Comparison of ENCODE assay signal across 8 cellular contexts in the genomic region with DNA sequence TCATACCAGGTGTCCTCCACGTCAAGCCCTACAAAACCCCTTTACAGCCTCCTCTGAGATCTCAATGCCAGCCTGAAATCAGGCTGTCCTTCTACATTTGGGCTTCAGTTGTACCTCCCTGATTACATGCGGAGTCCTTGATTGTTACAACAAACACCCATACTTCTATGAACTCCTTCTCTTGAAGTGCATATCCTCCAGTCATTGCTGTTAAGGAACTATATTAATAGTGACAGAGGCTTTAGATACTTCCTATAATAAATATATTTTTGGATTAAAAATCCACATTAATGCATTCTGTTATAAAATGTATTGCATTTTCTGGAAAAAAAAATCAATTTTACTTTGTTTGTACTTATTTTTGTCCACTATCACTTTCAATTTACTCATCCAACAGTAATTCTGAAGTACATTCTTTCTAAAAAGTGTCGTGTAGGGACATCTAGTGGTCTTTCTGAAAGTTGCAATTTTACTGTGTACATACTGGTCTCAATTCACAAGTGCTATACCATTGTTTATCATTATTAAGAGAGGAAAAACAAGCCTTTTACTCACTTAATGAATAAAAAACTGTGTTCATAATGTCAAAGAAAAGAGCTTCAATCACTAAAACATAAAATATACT.
DNase-seq lines count a peak whose midpoint lies in the region; ATAC-seq and TF ChIP-seq lines count a peak whose summit lies in the region.

No MANE protein-coding gene starts in this region.

- no peak for ATAC-seq in CD4-positive, CD25-positive, alpha-beta regulatory T cell (ENCODE audit: low read depth in 2 of 2)
- ATAC-seq in GM18861 (IDR thresholded peaks at IDR 0.05; ENCODE audit: unreplicated experiment): peak; percentile 96
- peak; percentile 96 for ATAC-seq in HG03025 (IDR thresholded peaks at IDR 0.05; ENCODE audit: low FRiP score, unreplicated experiment)
- ATAC-seq in left cardiac atrium: peak; percentile 55 to 61
- peak; percentile 70 for ATAC-seq in stimulated activated effector memory CD8-positive, alpha-beta T cell treated with anti-CD3 and anti-CD28 coated beads, Interleukin-12 subunit alpha, Interleukin-12 subunit beta, amount 100 ng/mL, for 72 hours

- no peaks in the 10 kb centered on the region for H3K27me3 ChIP-seq in CD4-positive, CD25-positive, alpha-beta regulatory T cell (ENCODE audit: control insufficient read depth, insufficient read depth, low read length)

- no peaks in the 10 kb centered on the region for H3K27me3 Mint-ChIP-seq in CD4-positive, CD25-positive, alpha-beta regulatory T cell

- H3K9me3 ChIP-seq in CD4-positive, CD25-positive, alpha-beta regulatory T cell (ENCODE audit: control insufficient read depth in 2 of 2, low read length in 2 of 2): no peaks in the 10 kb centered on the region

- intact Hi-C loops in left cardiac atrium (cut with DNase I): loop anchor here (5.0 kb wide), 1 partner anchor 98 kb away; no protein-coding TSS in a partner anchor

- H3K4me3 Mint-ChIP-seq in CD4-positive, CD25-positive, alpha-beta regulatory T cell: no peak overlapping the region
- no peak overlapping the region for H3K4me3 Mint-ChIP-seq in stimulated activated effector memory CD8-positive, alpha-beta T cell treated with anti-CD3 and anti-CD28 coated beads, Interleukin-12 subunit alpha, Interleukin-12 subunit beta, amount 100 ng/mL, for 72 hours

- H3K4me3 ChIP-seq in CD4-positive, CD25-positive, alpha-beta regulatory T cell (ENCODE audit: low read depth, low read length): no peak overlapping the region

- peak; percentile 73 for TF ChIP-seq CTCF in VCaP (conservative IDR thresholded peaks at IDR 0.05)

- DNase-seq in CD4-positive, CD25-positive, alpha-beta regulatory T cell: peak in 2 of 3 donors; percentile 4 to 54
- peak; percentile 99 for DNase-seq in NCI-H146 treated with DMSO at 0.1 percent for 48 hours (lab: John Stamatoyannopoulos, UW; ENCODE audit: unreplicated experiment)
- no peak for DNase-seq in left cardiac atrium
- DNase-seq in stimulated activated effector memory CD8-positive, alpha-beta T cell treated with anti-CD3 and anti-CD28 coated beads, Interleukin-12 subunit alpha, Interleukin-12 subunit beta, amount 100 ng/mL, for 72 hours (ENCODE audit: low spot score in 2 of 2): no peak
- DNase-seq in activated T-cell treated with anti-CD3 and anti-CD28 coated beads, Interleukin-2, amount 50 U/mL, for 1 hour: no peak

- no peaks in the 10 kb centered on the region for H3K4me1 Mint-ChIP-seq in CD4-positive, CD25-positive, alpha-beta regulatory T cell
- H3K4me1 Mint-ChIP-seq in stimulated activated effector memory CD8-positive, alpha-beta T cell treated with anti-CD3 and anti-CD28 coated beads, Interleukin-12 subunit alpha, Interleukin-12 subunit beta, amount 100 ng/mL, for 72 hours: no peaks in the 10 kb centered on the region

- no peak overlapping the region for H3K27ac Mint-ChIP-seq in CD4-positive, CD25-positive, alpha-beta regulatory T cell
- H3K27ac Mint-ChIP-seq in stimulated activated effector memory CD8-positive, alpha-beta T cell treated with anti-CD3 and anti-CD28 coated beads, Interleukin-12 subunit alpha, Interleukin-12 subunit beta, amount 100 ng/mL, for 72 hours: no peak overlapping the region

- no peaks in the 10 kb centered on the region for H3K36me3 Mint-ChIP-seq in CD4-positive, CD25-positive, alpha-beta regulatory T cell
- H3K36me3 Mint-ChIP-seq in stimulated activated effector memory CD8-positive, alpha-beta T cell treated with anti-CD3 and anti-CD28 coated beads, Interleukin-12 subunit alpha, Interleukin-12 subunit beta, amount 100 ng/mL, for 72 hours: no peaks in the 10 kb centered on the region

- H3K4me1 ChIP-seq in CD4-positive, CD25-positive, alpha-beta regulatory T cell (ENCODE audit: control insufficient read depth, insufficient read depth, low read length, poor library complexity, severe bottlenecking): no peaks in the 10 kb centered on the region

- no peaks in the 10 kb centered on the region for H3K36me3 ChIP-seq in CD4-positive, CD25-positive, alpha-beta regulatory T cell (ENCODE audit: control insufficient read depth, insufficient read depth, low read length)

- H3K9me3 Mint-ChIP-seq in CD4-positive, CD25-positive, alpha-beta regulatory T cell: no peaks in the 10 kb centered on the region
- no peaks in the 10 kb centered on the region for H3K9me3 Mint-ChIP-seq in stimulated activated effector memory CD8-positive, alpha-beta T cell treated with anti-CD3 and anti-CD28 coated beads, Interleukin-12 subunit alpha, Interleukin-12 subunit beta, amount 100 ng/mL, for 72 hours

- no peak overlapping the region for H3K27ac ChIP-seq in CD4-positive, CD25-positive, alpha-beta regulatory T cell (ENCODE audit: insufficient read depth, low read length, poor library complexity, severe bottlenecking)
- H3K27ac ChIP-seq in VCaP: no peak overlapping the region

Comparison
In these comparisons a context has a peak if more than half of its experiments do, and no peak if none do; other contexts are left out.
1. ATAC-seq: peak in GM18861 (single experiment), HG03025 (single experiment), left cardiac atrium (2 of 2) and stimulated activated effector memory CD8-positive, alpha-beta T cell treated with anti-CD3 and anti-CD28 coated beads, Interleukin-12 subunit alpha, Interleukin-12 subunit beta, amount 100 ng/mL, for 72 hours (single experiment); none in CD4-positive, CD25-positive, alpha-beta regulatory T cell (0 of 2).
2. DNase-seq: peak in CD4-positive, CD25-positive, alpha-beta regulatory T cell (2 of 3) and NCI-H146 treated with DMSO at 0.1 percent for 48 hours (single experiment); none in left cardiac atrium (single experiment), stimulated activated effector memory CD8-positive, alpha-beta T cell treated with anti-CD3 and anti-CD28 coated beads, Interleukin-12 subunit alpha, Interleukin-12 subunit beta, amount 100 ng/mL, for 72 hours (0 of 2) and activated T-cell treated with anti-CD3 and anti-CD28 coated beads, Interleukin-2, amount 50 U/mL, for 1 hour (single experiment).